ENCODE assay signal across 21 cellular contexts in the genomic region with DNA sequence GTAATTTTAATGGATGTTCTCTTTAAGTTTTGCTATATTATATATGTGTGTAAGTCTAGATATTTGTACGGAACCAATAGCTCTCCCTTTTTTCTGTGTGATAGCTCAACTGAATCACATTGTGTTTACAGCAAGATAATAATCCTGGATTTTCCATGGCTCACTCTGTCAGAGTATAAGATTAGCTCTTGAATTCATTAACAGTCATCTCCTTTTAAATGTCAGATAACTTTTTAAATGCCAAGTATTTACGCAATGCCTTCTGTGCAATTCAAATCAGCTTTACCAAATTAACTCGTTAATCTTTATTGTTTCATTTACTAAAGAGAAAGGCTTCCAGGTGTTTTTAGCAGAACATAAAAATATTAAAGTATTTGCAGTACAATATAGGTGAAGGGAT.
DNase-seq lines count a peak whose midpoint lies in the region; TF ChIP-seq lines count a peak whose summit lies in the region.
"Had no signal": no experiment of that assay in that cellular context is flagged by ENCODE, and none has a peak within 500 bp of the region (broad histone marks: within the 10 kb centered on the region; RNA-seq: fewer than 3 reads in every experiment).

No MANE protein-coding gene starts in this region.

- H3K9me3 ChIP-seq in left ventricle myocardium inferior (replicated peaks) (no peaks in the 10 kb centered on the region), right atrium auricular region (no peaks in the 10 kb centered on the region), uterus (no peaks in the 10 kb centered on the region)
- H3K9me3 ChIP-seq: spleen, transverse colon had no signal

- no peaks in the 10 kb centered on the region for H3K9me3 Mint-ChIP-seq in nephron
- H3K9me3 Mint-ChIP-seq: activated CD4-positive, alpha-beta memory T cell treated with anti-CD3 and anti-CD28 coated beads, Interleukin-2, amount 10 ng/mL, durations not matched to agents 7 days and 5 days; activated T-helper 17 cell treated with anti-CD3 and anti-CD28 coated beads, Interleukin-2, amount 50 U/mL, for 72 hours; CD8-positive, alpha-beta T cell; dendritic cell treated with granulocyte-macrophage colony-stimulating factor and Interleukin-4, amounts not matched to agents 40 ng/mL and 50 ng/mL, for 4 days; T-helper 1 cell treated with Interleukin-12 subunit alpha and Interleukin-12 subunit beta and Interleukin-4 antibody, amounts not matched to agents 30 μg/mL and 1 μg/mL, for 36 hours had no signal

- H3K4me3 Mint-ChIP-seq in nephron, result peak overlapping the region in 1 of 3 experiments; percentile 57
- H3K4me3 Mint-ChIP-seq: activated CD4-positive, alpha-beta memory T cell treated with anti-CD3 and anti-CD28 coated beads, Interleukin-2, amount 10 ng/mL, durations not matched to agents 7 days and 5 days; activated T-helper 17 cell treated with anti-CD3 and anti-CD28 coated beads, Interleukin-2, amount 50 U/mL, for 72 hours; B cell; CD8-positive, alpha-beta T cell; dendritic cell treated with granulocyte-macrophage colony-stimulating factor and Interleukin-4, amounts not matched to agents 40 ng/mL and 50 ng/mL, for 4 days; T-helper 1 cell treated with Interleukin-12 subunit alpha and Interleukin-12 subunit beta and Interleukin-4 antibody, amounts not matched to agents 30 μg/mL and 1 μg/mL, for 36 hours had no signal

- TF ChIP-seq CTCF in left ventricle myocardium inferior (IDR thresholded peaks at IDR 0.05; ENCODE audit: borderline replicate concordance) (no peak), right atrium auricular region (IDR thresholded peaks at IDR 0.05) (no peak), fibroblast of mammary gland (conservative IDR thresholded peaks at IDR 0.05; ENCODE audit: control insufficient read depth, insufficient read depth, low read depth, low read length) (no peak), nephron (IDR thresholded peaks at IDR 0.05; ENCODE audit: unreplicated experiment in 3 of 3) (no peak), uterus (IDR thresholded peaks at IDR 0.05) (no peak)

- H3K4me1 ChIP-seq in left ventricle myocardium inferior (peaks cover 19% of the 10 kb centered on the region), right atrium auricular region (peaks cover 0 to 26% of the 10 kb centered on the region in 2 donors), uterus (peaks cover 0 to 7% of the 10 kb centered on the region in 2 donors)

- no peaks in the 10 kb centered on the region for H3K27me3 Mint-ChIP-seq in nephron (ENCODE audit: low read depth)

- H3K36me3 ChIP-seq in left ventricle myocardium inferior (no peaks in the 10 kb centered on the region), right atrium auricular region (no peaks in the 10 kb centered on the region), uterus (no peaks in the 10 kb centered on the region)
- H3K36me3 ChIP-seq: spleen, transverse colon had no signal

- no peaks in the 10 kb centered on the region for H3K27me3 ChIP-seq in left ventricle myocardium inferior (ENCODE audit: low read depth)
- no peaks in the 10 kb centered on the region for H3K27me3 ChIP-seq in right atrium auricular region
- no peaks in the 10 kb centered on the region for H3K27me3 ChIP-seq in uterus
- H3K27me3 ChIP-seq: spleen, transverse colon had no signal

- H3K4me3 ChIP-seq in left ventricle myocardium inferior (no peak overlapping the region), right atrium auricular region (no peak overlapping the region), fibroblast of mammary gland (ENCODE audit: control insufficient read depth, low read depth, low read length) (no peak overlapping the region), uterus (peak overlapping the region in 1 of 2 donors; percentile 10)
- H3K4me3 ChIP-seq: spleen, transverse colon had no signal

- peak overlapping the region; percentile 92 to 98 (median 97) for H3K27ac Mint-ChIP-seq in nephron
- H3K27ac Mint-ChIP-seq: activated CD4-positive, alpha-beta memory T cell treated with anti-CD3 and anti-CD28 coated beads, Interleukin-2, amount 10 ng/mL, durations not matched to agents 7 days and 5 days; activated T-helper 17 cell treated with anti-CD3 and anti-CD28 coated beads, Interleukin-2, amount 50 U/mL, for 72 hours; B cell; CD8-positive, alpha-beta T cell; dendritic cell treated with granulocyte-macrophage colony-stimulating factor and Interleukin-4, amounts not matched to agents 40 ng/mL and 50 ng/mL, for 4 days; T-helper 1 cell treated with Interleukin-12 subunit alpha and Interleukin-12 subunit beta and Interleukin-4 antibody, amounts not matched to agents 30 μg/mL and 1 μg/mL, for 36 hours had no signal

- no peaks in the 10 kb centered on the region for H3K36me3 Mint-ChIP-seq in nephron (ENCODE audit: low read depth)
- H3K36me3 Mint-ChIP-seq: CD8-positive, alpha-beta T cell had no signal

- H3K4me1 Mint-ChIP-seq in nephron, result peaks cover 67% of the 10 kb centered on the region
- H3K4me1 Mint-ChIP-seq: activated T-helper 17 cell treated with anti-CD3 and anti-CD28 coated beads, Interleukin-2, amount 50 U/mL, for 72 hours; B cell had no signal

- DNase-seq in left ventricle myocardium inferior (no peak), right atrium auricular region (ENCODE audit: low spot score) (no peak), fibroblast of mammary gland (ENCODE audit: low read depth) (peak; percentile 28), uterus (no peak), NCI-H510A (lab: John Stamatoyannopoulos, UW) (no peak), EL (no peak), dedifferentiated amniotic fluid mesenchymal stem cell (ENCODE audit: extremely low spot score) (no peak)
- DNase-seq: activated CD4-positive, alpha-beta memory T cell treated with anti-CD3 and anti-CD28 coated beads, Interleukin-2, amount 10 ng/mL, durations not matched to agents 7 days and 5 days; activated CD8-positive, alpha-beta memory T cell treated with anti-CD3 and anti-CD28 coated beads, Interleukin-2, amount 50 U/mL, for 48 hours; activated naive CD4-positive, alpha-beta T cell treated with anti-CD3 and anti-CD28 coated beads, Interleukin-2, amount 50 U/mL, for 16 hours; CD8-positive, alpha-beta T cell; H7; NCI-H1436 treated with DMSO at 0.1 percent for 48 hours; RPMI8226; spleen had no signal

- peak overlapping the region; percentile 37 for H3K27ac ChIP-seq in left ventricle myocardium inferior (replicated peaks)
- no peak overlapping the region for H3K27ac ChIP-seq in right atrium auricular region
- peak overlapping the region; percentile 44 to 82 for H3K27ac ChIP-seq in uterus
- H3K27ac ChIP-seq: spleen had no signal

- TF ChIP-seq POLR2A in uterus (IDR thresholded peaks at IDR 0.05), result no peak

- intact Hi-C loops in left ventricle myocardium inferior (cut with micrococcal nuclease), result no loop called here
- intact Hi-C loops in uterus (cut with DNase I; ENCODE audit: low total_unique reads), result no loop called here

Comparison
In these comparisons a context has a peak if more than half of its experiments do, and no peak if none do; other contexts are left out.
1. H3K27ac ChIP-seq: peak in left ventricle myocardium inferior (single experiment) and uterus (2 of 2); none in right atrium auricular region (0 of 2).